17 cellular contexts compared by ENCODE assay signal in genomic region chr9:133877327-133877726, GRCh38.
DNase-seq lines count a peak whose midpoint lies in the region; ATAC-seq, FAIRE-seq and TF ChIP-seq lines count a peak whose summit lies in the region.
"Had no signal": no experiment of that assay in that cellular context is flagged by ENCODE, and none has a peak within 500 bp of the region (broad histone marks: within the 10 kb centered on the region; RNA-seq: fewer than 3 reads in every experiment).

No MANE protein-coding gene starts in this region.

- peak overlapping the region; percentile 3 for H3K14ac ChIP-seq in neuronal stem cell (ENCODE audit: low read length)

- H3K4me2 ChIP-seq in HepG2 (ENCODE audit: low read depth, low read length) (no peak overlapping the region), neuronal stem cell (ENCODE audit: insufficient read depth, low read length, poor library complexity, severe bottlenecking) (no peak overlapping the region)
- H3K4me2 ChIP-seq: PC-9 had no signal

- CTCF ChIA-PET in HepG2 (lab: Yijun Ruan, JAX; ENCODE audit: low intra/inter-chr PET ratio, low total read pairs) = no interaction called here

- no peak overlapping the region for H4K91ac ChIP-seq in neuronal stem cell (ENCODE audit: low read depth, low read length, poor library complexity)

- peak in 1 of 2 donors; percentile 36 for TF ChIP-seq RAD21 in liver (IDR thresholded peaks at IDR 0.05)
- TF ChIP-seq RAD21 in HepG2 (CRISPR knock-in tag; IDR thresholded peaks at IDR 0.05) = no peak

- H3K9ac ChIP-seq in liver (ENCODE audit: low read depth in 1 of 2, low read length in 2 of 2) = no peak overlapping the region
- H3K9ac ChIP-seq in HepG2 (ENCODE audit: insufficient read depth, low read depth, low read length) = no peak overlapping the region
- H3K9ac ChIP-seq in neuronal stem cell (ENCODE audit: low read depth, low read length, poor library complexity) = no peak overlapping the region
- H3K9ac ChIP-seq: GM23248 had no signal

- BruUV-seq in HepG2 (replicated peaks; lab: Mats Ljungman, UMichigan) = no TSS peak

- H3K27me3 ChIP-seq in liver (ENCODE audit: control insufficient read depth in 4 of 4, insufficient read depth in 4 of 4, low read length in 3 of 4) = no peaks in the 10 kb centered on the region
- no peaks in the 10 kb centered on the region for H3K27me3 ChIP-seq in HepG2 (ENCODE audit: control insufficient read depth in 1 of 2, insufficient read depth in 2 of 2, low read length in 2 of 2)
- H3K27me3 ChIP-seq in foreskin keratinocyte = no peaks in the 10 kb centered on the region
- H3K27me3 ChIP-seq in neuronal stem cell (ENCODE audit: control insufficient read depth in 3 of 3, insufficient read depth in 3 of 3, low read depth in 1 of 3, low read length in 3 of 3) = no peaks in the 10 kb centered on the region
- H3K27me3 ChIP-seq in pancreas = no peaks in the 10 kb centered on the region
- H3K27me3 ChIP-seq: MG63 had no signal

- DNase-seq in HepG2 (ENCODE audit: low spot score) (no peak), foreskin keratinocyte (no peak), neuronal stem cell (ENCODE audit: low spot score) (no peak), GF-D8 (lab: John Stamatoyannopoulos, UW) (no peak), pancreas (no peak)
- DNase-seq: 8988T, GM23248, MG63, NCI-H1092, NCI-H146, NCI-H2081 treated with DMSO at 0.1 percent for 48 hours, PC-9, Right ventricle myocardium superior had no signal

- no peak overlapping the region for H2BK12ac ChIP-seq in neuronal stem cell (ENCODE audit: low read length)

- H4K20me1 ChIP-seq in HepG2 (ENCODE audit: insufficient read depth, low read length) = peaks cover 51% of the 10 kb centered on the region; the same call in 1 of the 2 replicates

- POLR2A ChIA-PET in HepG2 (lab: Yijun Ruan, JAX) = no interaction called here

- H3K9me3 ChIP-seq in liver (ENCODE audit: control insufficient read depth in 4 of 4, low read length in 3 of 4) (no peaks in the 10 kb centered on the region), HepG2 (ENCODE audit: low read length) (no peaks in the 10 kb centered on the region), neuronal stem cell (replicated peaks in 1 of 2; ENCODE audit: control insufficient read depth in 2 of 2, insufficient read depth in 1 of 2, low read depth in 1 of 2, low read length in 2 of 2) (no peaks in the 10 kb centered on the region), pancreas (no peaks in the 10 kb centered on the region)
- H3K9me3 ChIP-seq: MG63 had no signal

- H2AFZ ChIP-seq in HepG2 (ENCODE audit: low read length) (no peak overlapping the region), neuronal stem cell (ENCODE audit: low read length) (no peak overlapping the region)
- H2AFZ ChIP-seq: GM23248, PC-9 had no signal

- no peak overlapping the region for H3K4ac ChIP-seq in neuronal stem cell (ENCODE audit: low read length)

- H2BK120ac ChIP-seq in neuronal stem cell (ENCODE audit: low read depth, low read length) = no peak overlapping the region

- H2BK5ac ChIP-seq in neuronal stem cell (ENCODE audit: low read length) = no peak overlapping the region

- ATAC-seq in HepG2 (no peak), foreskin keratinocyte (no peak), pancreas (no peak), GM21528 (IDR thresholded peaks at IDR 0.05; ENCODE audit: low FRiP score, unreplicated experiment) (no peak)
- ATAC-seq in activated CD4-positive, CD25-positive, alpha-beta regulatory T cell treated with anti-CD3 and anti-CD28 coated beads, Interleukin-2, amount 50 U/mL, for 24 hours = no peak
- ATAC-seq: CD8-positive, alpha-beta T cell had no signal

- FAIRE-seq in HepG2 (lab: Jason Lieb, UNC) (no peak), pancreas (lab: Jason Lieb, UNC) (no peak)

- WGBS in liver = 61% methylated on average over 5 of the region's 5 CpGs
- WGBS in HepG2 (ENCODE audit: low lambda C conversion rate) = 83% methylated on average over 3 of the region's 5 CpGs
- no CpG with 5 or more reads among the region's 5 CpGs for WGBS in neuronal stem cell (ENCODE audit: extremely low coverage in 2 of 2, insufficient read length in 2 of 2, insufficient replicate concordance in 1 of 2), 2 donors
- WGBS in pancreas, 2 donors = 87 to 88% methylated on average over 5 of the region's 5 CpGs

- intact Hi-C loops in HepG2 (cut with micrococcal nuclease; ENCODE audit: unreplicated experiment) = no loop called here
- intact Hi-C loops in pancreas (cut with DNase I) = no loop called here

- in situ Hi-C loops in HepG2 (cut with HindIII; ENCODE audit: extremely low pct_ligation_motif_present, low pct_unique_long_range_greater_than_20kb) = no loop called here

- no peaks in the 10 kb centered on the region for H3K36me3 ChIP-seq in liver (ENCODE audit: control insufficient read depth in 4 of 4, insufficient read depth in 3 of 4, low read depth in 1 of 4, low read length in 3 of 4)
- peaks cover 2 to 30% of the 10 kb centered on the region in 2 experiments; a peak in 4 of 5 replicates for H3K36me3 ChIP-seq in HepG2 (replicated peaks in 1 of 2; ENCODE audit: control insufficient read depth in 1 of 2, insufficient read depth in 2 of 2, low read length in 2 of 2)
- H3K36me3 ChIP-seq in neuronal stem cell (replicated peaks in 1 of 2; ENCODE audit: control insufficient read depth in 2 of 2, insufficient read depth in 2 of 2, low read length in 2 of 2) = peaks cover 0 to 2% of the 10 kb centered on the region in 2 donors
- no peaks in the 10 kb centered on the region for H3K36me3 ChIP-seq in pancreas
- H3K36me3 ChIP-seq: MG63 had no signal

- H2BK15ac ChIP-seq in neuronal stem cell (ENCODE audit: low read length) = no peak overlapping the region

- H3K18ac ChIP-seq in neuronal stem cell (ENCODE audit: low read length) = peak overlapping the region; percentile 73

- H2AK5ac ChIP-seq in neuronal stem cell (ENCODE audit: low read depth, low read length) = no peak overlapping the region

- H3K4me1 ChIP-seq in liver (ENCODE audit: control insufficient read depth in 4 of 4, insufficient read depth in 4 of 4, low read length in 3 of 4) (peaks cover 25 to 78% (median 58%) of the 10 kb centered on the region in 4 donors), HepG2 (ENCODE audit: insufficient read depth, low read length) (peaks cover 54% of the 10 kb centered on the region), foreskin keratinocyte (peaks cover 39% of the 10 kb centered on the region), neuronal stem cell (ENCODE audit: control insufficient read depth in 2 of 2, insufficient read depth in 1 of 2, low read depth in 1 of 2, low read length in 2 of 2) (peaks cover 21 to 40% of the 10 kb centered on the region in 2 donors), pancreas (peaks cover 12 to 17% (median 15%) of the 10 kb centered on the region in 3 donors)

- no peak overlapping the region for H3K4me3 ChIP-seq in liver (ENCODE audit: low read depth in 1 of 3, low read length in 3 of 3)
- no peak overlapping the region for H3K4me3 ChIP-seq in HepG2 (replicated peaks in 1 of 3; ENCODE audit: insufficient read depth in 1 of 3, low read depth in 2 of 3, low read length in 3 of 3)
- no peak overlapping the region for H3K4me3 ChIP-seq in neuronal stem cell (ENCODE audit: low read length in 2 of 2)
- H3K4me3 ChIP-seq in pancreas = no peak overlapping the region
- H3K4me3 ChIP-seq: GM23248, MG63, PC-9 had no signal

- peaks cover 46% of the 10 kb centered on the region for H3K79me1 ChIP-seq in neuronal stem cell (ENCODE audit: low read depth, low read length)

- H3K79me2 ChIP-seq in HepG2 (ENCODE audit: insufficient read depth, low read length) = peaks cover 87% of the 10 kb centered on the region

- no peak overlapping the region for H3K23ac ChIP-seq in neuronal stem cell (ENCODE audit: low read depth, low read length, poor library complexity)

- peak overlapping the region; percentile 32 for H3K27ac ChIP-seq in liver (ENCODE audit: low read depth in 1 of 2, low read length in 2 of 2)
- no peak overlapping the region for H3K27ac ChIP-seq in HepG2 (ENCODE audit: extremely low read length, insufficient read depth, low read length)
- peak overlapping the region; percentile 95 for H3K27ac ChIP-seq in foreskin keratinocyte
- no peak overlapping the region for H3K27ac ChIP-seq in neuronal stem cell (replicated peaks; ENCODE audit: low read length)
- no peak overlapping the region for H3K27ac ChIP-seq in pancreas
- H3K27ac ChIP-seq: GM23248, PC-9 had no signal

- no peak for TF ChIP-seq CTCF in liver (IDR thresholded peaks at IDR 0.05; ENCODE audit: low read depth, low read length, missing input control)
- TF ChIP-seq CTCF in HepG2 (CRISPR knock-in tag; IDR thresholded peaks at IDR 0.05) = no peak
- TF ChIP-seq CTCF in foreskin keratinocyte (conservative IDR thresholded peaks at IDR 0.05) = no peak
- no peak for TF ChIP-seq CTCF in pancreas (IDR thresholded peaks at IDR 0.05)

- no peak for TF ChIP-seq EP300 in HepG2 (IDR thresholded peaks at IDR 0.05; ENCODE audit: low read depth in 2 of 2, low read length in 2 of 2)
- TF ChIP-seq EP300 in HepG2 (CRISPR knock-in tag; IDR thresholded peaks at IDR 0.05; ENCODE audit: borderline replicate concordance) = no peak

- no peak overlapping the region for H4K8ac ChIP-seq in neuronal stem cell (ENCODE audit: low read depth, low read length)

- TF ChIP-seq POLR2A in HepG2 (IDR thresholded peaks at IDR 0.05; ENCODE audit: insufficient read depth in 1 of 2, low read depth in 2 of 2, low read length in 2 of 2) = no peak

TF ChIP-seq in liver, 16 proteins besides CTCF, POLR2A, EP300 and RAD21:
- TF ChIP-seq SP1 (IDR thresholded peaks at IDR 0.05) (peak; percentile 52), HNF4A (conservative IDR thresholded peaks at IDR 0.05) (peak; percentile 61 to 68), HNF4G (IDR thresholded peaks at IDR 0.05) (no peak), RXRA (IDR thresholded peaks at IDR 0.05) (peak; percentile 71 to 78), YY1 (IDR thresholded peaks at IDR 0.05) (peak; percentile 53)
TF ChIP-seq in liver: peak in this region for 4.

TF ChIP-seq in HepG2, 621 proteins besides CTCF, POLR2A, EP300 and RAD21 (continues in another document):
- TF ChIP-seq NR3C1 (CRISPR knock-in tag; IDR thresholded peaks at IDR 0.05) = no peak
- TF ChIP-seq SAP130 (CRISPR knock-in tag; IDR thresholded peaks at IDR 0.05; ENCODE audit: low read depth) = no peak
- no peak for TF ChIP-seq ZBTB1 (CRISPR knock-in tag; IDR thresholded peaks at IDR 0.05; ENCODE audit: borderline replicate concordance)
- TF ChIP-seq MLX (CRISPR knock-in tag; IDR thresholded peaks at IDR 0.05) = no peak
- no peak for TF ChIP-seq ZNF605 (CRISPR knock-in tag; IDR thresholded peaks at IDR 0.05)
- no peak for TF ChIP-seq MXD1 (CRISPR knock-in tag; IDR thresholded peaks at IDR 0.05)

Comparison
In these comparisons a context has a peak if more than half of its experiments do, and no peak if none do; other contexts are left out.
1. H3K27ac ChIP-seq: peak in liver (2 of 2) and foreskin keratinocyte (single experiment); none in HepG2 (single experiment), neuronal stem cell (single experiment) and pancreas (0 of 4).